ENCODE assay signal across 9 cellular contexts in the genomic region with DNA sequence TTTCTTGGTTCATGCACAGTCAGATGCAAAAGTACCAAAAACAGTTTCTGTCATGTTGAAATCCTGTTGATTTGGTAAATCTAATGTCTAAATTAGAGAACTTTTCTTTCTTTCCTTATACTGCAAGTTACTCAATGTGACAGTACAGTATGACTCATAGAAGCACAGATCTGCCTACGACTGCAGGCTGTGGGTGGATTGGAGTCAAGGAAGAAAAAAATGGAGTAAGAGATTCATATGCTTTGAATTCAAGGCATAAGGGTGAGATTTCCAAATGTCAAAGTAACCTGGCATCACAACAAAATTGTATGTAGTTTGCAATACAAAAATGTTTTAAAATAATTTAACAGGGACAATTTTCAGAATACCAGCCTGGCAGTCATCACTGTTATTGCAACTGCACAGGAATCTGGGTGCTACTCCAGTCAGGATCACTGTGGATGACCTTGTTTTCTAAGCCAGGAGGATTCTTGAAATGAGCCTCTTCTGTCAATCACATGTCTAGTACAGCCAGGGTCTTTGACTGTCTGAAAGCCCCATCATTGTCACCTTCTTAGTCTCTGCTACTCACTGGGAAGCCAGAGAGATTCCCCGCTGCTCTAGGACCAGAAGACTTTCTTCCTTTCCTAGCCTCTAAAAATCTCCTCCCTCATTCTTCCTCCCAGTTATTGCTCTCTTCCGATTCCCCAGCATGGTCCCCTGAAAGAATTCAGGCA.
DNase-seq lines count a peak whose midpoint lies in the region; ATAC-seq, FAIRE-seq and TF ChIP-seq lines count a peak whose summit lies in the region.
"Had no signal": no experiment of that assay in that cellular context is flagged by ENCODE, and none has a peak within 500 bp of the region (broad histone marks: within the 10 kb centered on the region; RNA-seq: fewer than 3 reads in every experiment).

No MANE protein-coding gene starts in this region.

- no peak overlapping the region for H2AFZ ChIP-seq in HepG2 (ENCODE audit: low read length)

- H3K4me3 ChIP-seq in liver (ENCODE audit: low read depth in 1 of 3, low read length in 3 of 3) (no peak overlapping the region), HepG2 (replicated peaks in 1 of 3; ENCODE audit: insufficient read depth in 1 of 3, low read depth in 2 of 3, low read length in 3 of 3) (no peak overlapping the region), lower lobe of right lung (no peak overlapping the region)
- H3K4me3 ChIP-seq: BLaER1 had no signal

- H3K36me3 ChIP-seq in liver (ENCODE audit: control insufficient read depth in 4 of 4, insufficient read depth in 3 of 4, low read depth in 1 of 4, low read length in 3 of 4) (no peaks in the 10 kb centered on the region), HepG2 (replicated peaks in 1 of 2; ENCODE audit: control insufficient read depth in 1 of 2, insufficient read depth in 2 of 2, low read length in 2 of 2) (no peaks in the 10 kb centered on the region), lower lobe of right lung (no peaks in the 10 kb centered on the region)
- H3K36me3 ChIP-seq: BLaER1 had no signal

- H3K4me1 ChIP-seq in liver (ENCODE audit: control insufficient read depth in 4 of 4, insufficient read depth in 4 of 4, low read length in 3 of 4) (no peaks in the 10 kb centered on the region), HepG2 (ENCODE audit: insufficient read depth, low read length) (peaks cover 21% of the 10 kb centered on the region), lower lobe of right lung (peaks cover 21% of the 10 kb centered on the region)

- H3K27ac ChIP-seq in liver (ENCODE audit: low read depth in 1 of 2, low read length in 2 of 2) (no peak overlapping the region), HepG2 (ENCODE audit: extremely low read length, insufficient read depth, low read length) (no peak overlapping the region), lower lobe of right lung (peak overlapping the region; percentile 57)
- H3K27ac ChIP-seq: BLaER1 had no signal

- no peak for FAIRE-seq in HepG2 (lab: Jason Lieb, UNC)

- H3K9ac ChIP-seq in liver (ENCODE audit: low read depth in 1 of 2, low read length in 2 of 2) (no peak overlapping the region), HepG2 (ENCODE audit: insufficient read depth, low read depth, low read length) (no peak overlapping the region)
- H3K9ac ChIP-seq: BLaER1 had no signal

- no peaks in the 10 kb centered on the region for H4K20me1 ChIP-seq in HepG2 (ENCODE audit: insufficient read depth, low read length)
- H4K20me1 ChIP-seq: BLaER1 had no signal

- intact Hi-C loops in HepG2 (cut with micrococcal nuclease; ENCODE audit: unreplicated experiment) = no loop called here
- intact Hi-C loops in lower lobe of right lung (cut with DNase I) = no loop called here

- no peak for TF ChIP-seq EP300 in HepG2 (IDR thresholded peaks at IDR 0.05; ENCODE audit: low read depth in 2 of 2, low read length in 2 of 2)
- no peak for TF ChIP-seq EP300 in HepG2 (CRISPR knock-in tag; IDR thresholded peaks at IDR 0.05; ENCODE audit: borderline replicate concordance)

- H3K27me3 ChIP-seq in liver (ENCODE audit: control insufficient read depth in 4 of 4, insufficient read depth in 4 of 4, low read length in 3 of 4) = no peaks in the 10 kb centered on the region
- H3K27me3 ChIP-seq in HepG2 (ENCODE audit: control insufficient read depth in 1 of 2, insufficient read depth in 2 of 2, low read length in 2 of 2) = no peaks in the 10 kb centered on the region
- no peaks in the 10 kb centered on the region for H3K27me3 ChIP-seq in lower lobe of right lung (ENCODE audit: low read depth)
- H3K27me3 ChIP-seq: BLaER1 had no signal

- no peaks in the 10 kb centered on the region for H3K9me3 ChIP-seq in liver (ENCODE audit: control insufficient read depth in 4 of 4, low read length in 3 of 4)
- H3K9me3 ChIP-seq in HepG2 (ENCODE audit: low read length) = no peaks in the 10 kb centered on the region
- H3K9me3 ChIP-seq in lower lobe of right lung = no peaks in the 10 kb centered on the region
- H3K9me3 ChIP-seq: BLaER1 had no signal

- 71% methylated on average over 3 of the region's 3 CpGs for WGBS in liver
- 29% methylated on average over 3 of the region's 3 CpGs for WGBS in HepG2 (ENCODE audit: low lambda C conversion rate)

- in situ Hi-C loops in HepG2 (cut with HindIII; ENCODE audit: extremely low pct_ligation_motif_present, low pct_unique_long_range_greater_than_20kb) = no loop called here

- no peaks in the 10 kb centered on the region for H3K79me2 ChIP-seq in HepG2 (ENCODE audit: insufficient read depth, low read length)

- POLR2A ChIA-PET in HepG2 (lab: Yijun Ruan, JAX) = no interaction called here

- TF ChIP-seq CTCF in liver (IDR thresholded peaks at IDR 0.05; ENCODE audit: low read depth, low read length, missing input control) (no peak), HepG2 (CRISPR knock-in tag; IDR thresholded peaks at IDR 0.05) (no peak), lower lobe of right lung (IDR thresholded peaks at IDR 0.05) (no peak)

- no peak overlapping the region for H3K4me2 ChIP-seq in HepG2 (ENCODE audit: low read depth, low read length)
- H3K4me2 ChIP-seq: BLaER1 had no signal

- TF ChIP-seq RAD21 in liver (IDR thresholded peaks at IDR 0.05) (no peak), HepG2 (CRISPR knock-in tag; IDR thresholded peaks at IDR 0.05) (no peak)

- CTCF ChIA-PET in HepG2 (lab: Yijun Ruan, JAX; ENCODE audit: low intra/inter-chr PET ratio, low total read pairs) = no interaction called here

- no peak for ATAC-seq in HepG2
- ATAC-seq in lower lobe of right lung = peak; percentile 74 to 81
- ATAC-seq in HG02870 (IDR thresholded peaks at IDR 0.05; ENCODE audit: unreplicated experiment) = no peak
- ATAC-seq in HG03196 (IDR thresholded peaks at IDR 0.05; ENCODE audit: unreplicated experiment) = no peak

- DNase-seq in HepG2 (ENCODE audit: low spot score) (no peak), cerebellar cortex (ENCODE audit: low spot score) (peak; percentile 37), lower lobe of right lung (peak; percentile 52), T1000 (lab: John Stamatoyannopoulos, UW) (no peak)
- DNase-seq in activated CD8-positive, alpha-beta memory T cell treated with anti-CD3 and anti-CD28 coated beads, Interleukin-2, amount 50 U/mL, for 48 hours = no peak

- no TSS peak for BruUV-seq in HepG2 (replicated peaks; lab: Mats Ljungman, UMichigan)

- TF ChIP-seq POLR2A in HepG2 (IDR thresholded peaks at IDR 0.05; ENCODE audit: insufficient read depth in 1 of 2, low read depth in 2 of 2, low read length in 2 of 2) = no peak

TF ChIP-seq in liver, 16 proteins besides CTCF, POLR2A, EP300 and RAD21:
- TF ChIP-seq GABPA (IDR thresholded peaks at IDR 0.05 in 1 of 2, conservative IDR thresholded peaks at IDR 0.05 in 1 of 2) = no peak
- TF ChIP-seq RXRA (IDR thresholded peaks at IDR 0.05) = no peak
- TF ChIP-seq, protein P1, sequence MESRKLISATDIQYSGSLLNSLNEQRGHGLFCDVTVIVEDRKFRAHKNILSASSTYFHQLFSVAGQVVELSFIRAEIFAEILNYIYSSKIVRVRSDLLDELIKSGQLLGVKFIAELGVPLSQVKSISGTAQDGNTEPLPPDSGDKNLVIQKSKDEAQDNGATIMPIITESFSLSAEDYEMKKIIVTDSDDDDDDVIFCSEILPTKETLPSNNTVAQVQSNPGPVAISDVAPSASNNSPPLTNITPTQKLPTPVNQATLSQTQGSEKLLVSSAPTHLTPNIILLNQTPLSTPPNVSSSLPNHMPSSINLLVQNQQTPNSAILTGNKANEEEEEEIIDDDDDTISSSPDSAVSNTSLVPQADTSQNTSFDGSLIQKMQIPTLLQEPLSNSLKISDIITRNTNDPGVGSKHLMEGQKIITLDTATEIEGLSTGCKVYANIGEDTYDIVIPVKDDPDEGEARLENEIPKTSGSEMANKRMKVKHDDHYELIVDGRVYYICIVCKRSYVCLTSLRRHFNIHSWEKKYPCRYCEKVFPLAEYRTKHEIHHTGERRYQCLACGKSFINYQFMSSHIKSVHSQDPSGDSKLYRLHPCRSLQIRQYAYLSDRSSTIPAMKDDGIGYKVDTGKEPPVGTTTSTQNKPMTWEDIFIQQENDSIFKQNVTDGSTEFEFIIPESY (IDR thresholded peaks at IDR 0.05) = no peak
- TF ChIP-seq JUND (IDR thresholded peaks at IDR 0.05) = peak; percentile 16 to 26

TF ChIP-seq in HepG2, 621 proteins besides CTCF, POLR2A, EP300 and RAD21:
- TF ChIP-seq BRCA1 (CRISPR knock-in tag; IDR thresholded peaks at IDR 0.05) = no peak
- no peak for TF ChIP-seq ZFP90 (CRISPR knock-in tag; IDR thresholded peaks at IDR 0.05; ENCODE audit: borderline replicate concordance)
- TF ChIP-seq ZNF136 (CRISPR knock-in tag; IDR thresholded peaks at IDR 0.05; ENCODE audit: low read depth) = no peak
- no peak for TF ChIP-seq MTA3 (CRISPR knock-in tag; IDR thresholded peaks at IDR 0.05)
- no peak for TF ChIP-seq ZNF572 (CRISPR knock-in tag; IDR thresholded peaks at IDR 0.05)
- TF ChIP-seq ZNF749 (CRISPR knock-in tag; IDR thresholded peaks at IDR 0.05; ENCODE audit: borderline replicate concordance) = no peak
- TF ChIP-seq STAT5B (CRISPR knock-in tag; IDR thresholded peaks at IDR 0.05) = no peak
- TF ChIP-seq NAIF1 (CRISPR knock-in tag; IDR thresholded peaks at IDR 0.05; ENCODE audit: borderline replicate concordance) = no peak
- no peak for TF ChIP-seq JDP2 (CRISPR knock-in tag; IDR thresholded peaks at IDR 0.05; ENCODE audit: borderline replicate concordance)
- TF ChIP-seq, protein P2, sequence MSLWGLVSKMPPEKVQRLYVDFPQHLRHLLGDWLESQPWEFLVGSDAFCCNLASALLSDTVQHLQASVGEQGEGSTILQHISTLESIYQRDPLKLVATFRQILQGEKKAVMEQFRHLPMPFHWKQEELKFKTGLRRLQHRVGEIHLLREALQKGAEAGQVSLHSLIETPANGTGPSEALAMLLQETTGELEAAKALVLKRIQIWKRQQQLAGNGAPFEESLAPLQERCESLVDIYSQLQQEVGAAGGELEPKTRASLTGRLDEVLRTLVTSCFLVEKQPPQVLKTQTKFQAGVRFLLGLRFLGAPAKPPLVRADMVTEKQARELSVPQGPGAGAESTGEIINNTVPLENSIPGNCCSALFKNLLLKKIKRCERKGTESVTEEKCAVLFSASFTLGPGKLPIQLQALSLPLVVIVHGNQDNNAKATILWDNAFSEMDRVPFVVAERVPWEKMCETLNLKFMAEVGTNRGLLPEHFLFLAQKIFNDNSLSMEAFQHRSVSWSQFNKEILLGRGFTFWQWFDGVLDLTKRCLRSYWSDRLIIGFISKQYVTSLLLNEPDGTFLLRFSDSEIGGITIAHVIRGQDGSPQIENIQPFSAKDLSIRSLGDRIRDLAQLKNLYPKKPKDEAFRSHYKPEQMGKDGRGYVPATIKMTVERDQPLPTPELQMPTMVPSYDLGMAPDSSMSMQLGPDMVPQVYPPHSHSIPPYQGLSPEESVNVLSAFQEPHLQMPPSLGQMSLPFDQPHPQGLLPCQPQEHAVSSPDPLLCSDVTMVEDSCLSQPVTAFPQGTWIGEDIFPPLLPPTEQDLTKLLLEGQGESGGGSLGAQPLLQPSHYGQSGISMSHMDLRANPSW (CRISPR knock-in tag; IDR thresholded peaks at IDR 0.05; ENCODE audit: borderline replicate concordance) = no peak
- TF ChIP-seq, protein P3, sequence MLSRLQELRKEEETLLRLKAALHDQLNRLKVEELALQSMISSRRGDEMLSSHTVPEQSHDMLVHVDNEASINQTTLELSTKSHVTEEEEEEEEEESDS (CRISPR knock-in tag; IDR thresholded peaks at IDR 0.05; ENCODE audit: borderline replicate concordance) = no peak
TF ChIP-seq in HepG2: peak in this region for 0.

Comparison
In these comparisons a context has a peak if more than half of its experiments do, and no peak if none do; other contexts are left out.
1. ATAC-seq: peak in lower lobe of right lung (2 of 2); none in HepG2 (single experiment), HG02870 (single experiment) and HG03196 (single experiment).
2. DNase-seq: peak in cerebellar cortex (single experiment) and lower lobe of right lung (single experiment); none in HepG2 (single experiment), T1000 (single experiment) and activated CD8-positive, alpha-beta memory T cell treated with anti-CD3 and anti-CD28 coated beads, Interleukin-2, amount 50 U/mL, for 48 hours (single experiment).